8 cellular contexts compared by ENCODE assay signal in genomic region chr19:2282062-2282861, GRCh38. TPM values are rescaled to one million over a fixed set of nuclear protein-coding genes. Genes with fewer than 3 reads are reported as not detected.
DNase-seq lines count a peak whose midpoint lies in the region; ATAC-seq and TF ChIP-seq lines count a peak whose summit lies in the region.

Gene PEAK3, minus strand, starts transcription at chr19:2282175. Its CDS starts 1,244 bp downstream, at chr19:2280931.

- H3K4me1 ChIP-seq in right atrium auricular region (peaks cover 0 to 17% of the 10 kb centered on the region in 2 donors), trophoblast cell (ENCODE audit: control insufficient read depth in 1 of 2, insufficient read depth in 2 of 2, low read length in 2 of 2) (peaks cover 7 to 8% of the 10 kb centered on the region in 2 experiments)

- no peaks in the 10 kb centered on the region for H3K27me3 Mint-ChIP-seq in activated T-helper 1 cell treated with anti-CD3 and anti-CD28 coated beads, Interleukin-12 subunit alpha, Interleukin-12 subunit beta, Interleukin-2, Interleukin-4 antibody, amounts not matched to agents 30 ng/mL and 10 ng/mL and 1 ng/mL, durations not matched to agents 14 hours and 24 hours and 36 hours (ENCODE audit: insufficient read depth)

- no peak within 1 kb of the TSS for H3K23ac ChIP-seq in trophoblast cell (ENCODE audit: low read length)

- no peaks in the 10 kb centered on the region for H3K79me2 ChIP-seq in trophoblast cell (ENCODE audit: control insufficient read depth, insufficient read depth, low read length, poor library complexity)

- no peak within 1 kb of the TSS for H4K12ac ChIP-seq in trophoblast cell (ENCODE audit: low read depth, low read length)

- no peak within 1 kb of the TSS for H3K4ac ChIP-seq in trophoblast cell (ENCODE audit: low read depth, low read length)

- no CpG with 5 or more reads among the region's 41 CpGs for WGBS in trophoblast cell (ENCODE audit: extremely low coverage, insufficient coverage, insufficient read length)

- H2BK120ac ChIP-seq in trophoblast cell (ENCODE audit: insufficient read depth, low read length, poor library complexity) = no peak within 1 kb of the TSS

- peaks cover 3% of the 10 kb centered on the region for H3K79me1 ChIP-seq in trophoblast cell (ENCODE audit: low read length)

- peak within 1 kb of the TSS; percentile 52 for H3K4me2 ChIP-seq in trophoblast cell (ENCODE audit: low read length)

- no peak within 1 kb of the TSS for H2BK12ac ChIP-seq in trophoblast cell (ENCODE audit: low read length)

- peak within 1 kb of the TSS; percentile 37 for H3K18ac ChIP-seq in trophoblast cell (ENCODE audit: low read length)

- no peaks in the 10 kb centered on the region for H3K36me3 ChIP-seq in right atrium auricular region
- no peaks in the 10 kb centered on the region for H3K36me3 ChIP-seq in trophoblast cell (ENCODE audit: control insufficient read depth in 1 of 2, insufficient read depth in 2 of 2, low read length in 2 of 2)

- H2AFZ ChIP-seq in trophoblast cell (ENCODE audit: insufficient read depth, low read length, poor library complexity) = peak within 1 kb of the TSS; percentile 59

- H3K27ac ChIP-seq in right atrium auricular region (peak within 1 kb of the TSS; percentile 33 to 46), trophoblast cell (ENCODE audit: low read depth, low read length) (no peak within 1 kb of the TSS)

- H3K4me1 Mint-ChIP-seq in activated T-helper 1 cell treated with anti-CD3 and anti-CD28 coated beads, Interleukin-12 subunit alpha, Interleukin-12 subunit beta, Interleukin-2, Interleukin-4 antibody, amounts not matched to agents 30 ng/mL and 10 ng/mL and 1 ng/mL, durations not matched to agents 14 hours and 24 hours and 36 hours (ENCODE audit: low read depth) = peaks cover 9% of the 10 kb centered on the region

- H2AK5ac ChIP-seq in trophoblast cell (ENCODE audit: low read length) = peak within 1 kb of the TSS; percentile 47

- intact Hi-C loops in activated T-helper 1 cell treated with anti-CD3 and anti-CD28 coated beads, Interleukin-12 subunit alpha, Interleukin-12 subunit beta, Interleukin-2, Interleukin-4 antibody, amounts not matched to agents 30 ng/mL and 10 ng/mL and 1 ng/mL, durations not matched to agents 14 hours and 24 hours and 36 hours (cut with micrococcal nuclease) = no loop called here

- H3K14ac ChIP-seq in trophoblast cell (ENCODE audit: low read length) = no peak within 1 kb of the TSS

- H4K91ac ChIP-seq in trophoblast cell (ENCODE audit: low read depth, low read length) = no peak within 1 kb of the TSS

- no peak within 1 kb of the TSS for H3K9ac ChIP-seq in trophoblast cell (ENCODE audit: low read length)

- H3K4me3 ChIP-seq in right atrium auricular region (peak within 1 kb of the TSS; percentile 24 to 45), trophoblast cell (ENCODE audit: low read depth, low read length) (no peak within 1 kb of the TSS)

- no peaks in the 10 kb centered on the region for H3K9me3 ChIP-seq in right atrium auricular region
- no peaks in the 10 kb centered on the region for H3K9me3 ChIP-seq in trophoblast cell (ENCODE audit: insufficient read depth, low read depth, low read length)

- peak within 1 kb of the TSS; percentile 59 for H3K4me3 Mint-ChIP-seq in activated T-helper 1 cell treated with anti-CD3 and anti-CD28 coated beads, Interleukin-12 subunit alpha, Interleukin-12 subunit beta, Interleukin-2, Interleukin-4 antibody, amounts not matched to agents 30 ng/mL and 10 ng/mL and 1 ng/mL, durations not matched to agents 14 hours and 24 hours and 36 hours

- no peak within 1 kb of the TSS for H2BK5ac ChIP-seq in trophoblast cell (ENCODE audit: low read depth, low read length, poor library complexity)

- peak; percentile 73 for DNase-seq in activated effector memory CD4-positive, alpha-beta T cell treated with anti-CD3 and anti-CD28 coated beads, Interleukin-2, amount 50 U/mL, for 16 hours
- no peak for DNase-seq in activated effector memory CD4-positive, alpha-beta T cell treated with Interleukin-2 at 50 U/mL for 16 hours
- peak; percentile 36 for DNase-seq in activated T-helper 1 cell treated with anti-CD3 and anti-CD28 coated beads, Interleukin-12 subunit alpha, Interleukin-12 subunit beta, Interleukin-2, Interleukin-4 antibody, amounts not matched to agents 30 ng/mL and 10 ng/mL and 1 ng/mL, durations not matched to agents 14 hours and 24 hours and 36 hours (ENCODE audit: low spot score)
- DNase-seq in right atrium auricular region (ENCODE audit: low spot score) (peak; percentile 84), trophoblast cell (peak in 1 of 2 donors; percentile 46), NCI-H187 treated with DMSO at 0.1 percent for 48 hours (lab: John Stamatoyannopoulos, UW) (no peak)

- no peak for TF ChIP-seq CTCF in right atrium auricular region (IDR thresholded peaks at IDR 0.05)

- no peak for ATAC-seq in GM18517 (IDR thresholded peaks at IDR 0.05; ENCODE audit: unreplicated experiment)
- ATAC-seq in HG03342 (IDR thresholded peaks at IDR 0.05; ENCODE audit: unreplicated experiment) = no peak

- H3K36me3 Mint-ChIP-seq in activated T-helper 1 cell treated with anti-CD3 and anti-CD28 coated beads, Interleukin-12 subunit alpha, Interleukin-12 subunit beta, Interleukin-2, Interleukin-4 antibody, amounts not matched to agents 30 ng/mL and 10 ng/mL and 1 ng/mL, durations not matched to agents 14 hours and 24 hours and 36 hours (ENCODE audit: low read depth) = peaks cover under 1% of the 10 kb centered on the region

- no peak within 1 kb of the TSS for H4K8ac ChIP-seq in trophoblast cell (ENCODE audit: low read depth, low read length)

- H3K9me3 Mint-ChIP-seq in activated T-helper 1 cell treated with anti-CD3 and anti-CD28 coated beads, Interleukin-12 subunit alpha, Interleukin-12 subunit beta, Interleukin-2, Interleukin-4 antibody, amounts not matched to agents 30 ng/mL and 10 ng/mL and 1 ng/mL, durations not matched to agents 14 hours and 24 hours and 36 hours = no peaks in the 10 kb centered on the region

- peak within 1 kb of the TSS; percentile 61 for H3K27ac Mint-ChIP-seq in activated T-helper 1 cell treated with anti-CD3 and anti-CD28 coated beads, Interleukin-12 subunit alpha, Interleukin-12 subunit beta, Interleukin-2, Interleukin-4 antibody, amounts not matched to agents 30 ng/mL and 10 ng/mL and 1 ng/mL, durations not matched to agents 14 hours and 24 hours and 36 hours

- H3K27me3 ChIP-seq in right atrium auricular region (no peaks in the 10 kb centered on the region), trophoblast cell (ENCODE audit: insufficient read depth, low read length) (peaks cover 2% of the 10 kb centered on the region)

RNA-seq across cellular contexts. Expression of gene PEAK3, which starts in this region (rescaled TPM):
- 0.07 and 0.16 TPM in 2 replicates for total RNA-seq in activated T-helper 1 cell treated with anti-CD3 and anti-CD28 coated beads, Interleukin-12 subunit alpha, Interleukin-12 subunit beta, Interleukin-2, Interleukin-4 antibody, amounts not matched to agents 30 ng/mL and 10 ng/mL and 1 ng/mL, durations not matched to agents 14 hours and 24 hours and 36 hours
- 1 to 10 TPM; 1.5 to 1.9 TPM for total RNA-seq in right atrium auricular region
- polyA plus RNA-seq in trophoblast cell (2013) = 0.03 TPM in 2 replicates

Comparison
In these comparisons a context has a peak if more than half of its experiments do, and no peak if none do; other contexts are left out.
1. DNase-seq: peak in activated effector memory CD4-positive, alpha-beta T cell treated with anti-CD3 and anti-CD28 coated beads, Interleukin-2, amount 50 U/mL, for 16 hours (single experiment) and right atrium auricular region (single experiment); none in activated effector memory CD4-positive, alpha-beta T cell treated with Interleukin-2 at 50 U/mL for 16 hours (single experiment) and NCI-H187 treated with DMSO at 0.1 percent for 48 hours (single experiment).
2. Peak in DNase-seq in activated T-helper 1 cell treated with anti-CD3 and anti-CD28 coated beads, Interleukin-12 subunit alpha, Interleukin-12 subunit beta, Interleukin-2, Interleukin-4 antibody, amounts not matched to agents 30 ng/mL and 10 ng/mL and 1 ng/mL, durations not matched to agents 14 hours and 24 hours and 36 hours; RNA of the gene not detected or under 1 TPM.